1 cellular context compared by ENCODE assay signal in genomic region chr2:113124984-113125855, GRCh38.
TF ChIP-seq lines count a peak whose summit lies in the region.

No MANE protein-coding gene starts in this region.

TF ChIP-seq in HepG2, 621 proteins besides CTCF, POLR2A, EP300 and RAD21 (continued from another document and continues in another):
- no peak for TF ChIP-seq ZNF446 (CRISPR knock-in tag; IDR thresholded peaks at IDR 0.05)
- no peak for TF ChIP-seq IKZF5 (CRISPR knock-in tag; IDR thresholded peaks at IDR 0.05)
- no peak for TF ChIP-seq ZNF484 (CRISPR knock-in tag; IDR thresholded peaks at IDR 0.05; ENCODE audit: borderline replicate concordance, low read depth)
- TF ChIP-seq TAF1 (CRISPR knock-in tag; IDR thresholded peaks at IDR 0.05) = no peak
- TF ChIP-seq ZMAT5 (CRISPR knock-in tag; IDR thresholded peaks at IDR 0.05; ENCODE audit: borderline replicate concordance, low read depth) = no peak
- TF ChIP-seq TP53 (CRISPR knock-in tag; conservative IDR thresholded peaks at IDR 0.05) = no peak
- TF ChIP-seq ZNF674 (CRISPR knock-in tag; IDR thresholded peaks at IDR 0.05; ENCODE audit: low read depth) = no peak
- no peak for TF ChIP-seq SRF (IDR thresholded peaks at IDR 0.05; ENCODE audit: low read depth, low read length)
- TF ChIP-seq ZSCAN12 (CRISPR knock-in tag; IDR thresholded peaks at IDR 0.05) = no peak
- no peak for TF ChIP-seq SCMH1 (CRISPR knock-in tag; IDR thresholded peaks at IDR 0.05; ENCODE audit: borderline replicate concordance)
- TF ChIP-seq SYNCRIP (IDR thresholded peaks at IDR 0.05; ENCODE audit: insufficient read depth, low read depth, low read length) = no peak
- TF ChIP-seq ZNF646 (CRISPR knock-in tag; IDR thresholded peaks at IDR 0.05) = no peak
- TF ChIP-seq FOXP1 (IDR thresholded peaks at IDR 0.05) = no peak
- TF ChIP-seq FOXP1 (CRISPR knock-in tag; IDR thresholded peaks at IDR 0.05) = peak; percentile 78
- TF ChIP-seq CBX2 (IDR thresholded peaks at IDR 0.05; ENCODE audit: low read depth, low read length) = no peak
- TF ChIP-seq CBX2 (CRISPR knock-in tag; IDR thresholded peaks at IDR 0.05; ENCODE audit: low read depth) = no peak
- no peak for TF ChIP-seq GPN1 (CRISPR knock-in tag; IDR thresholded peaks at IDR 0.05; ENCODE audit: borderline replicate concordance)
- no peak for TF ChIP-seq KLF13 (CRISPR knock-in tag; IDR thresholded peaks at IDR 0.05)
- no peak for TF ChIP-seq ZNF790 (CRISPR knock-in tag; IDR thresholded peaks at IDR 0.05; ENCODE audit: borderline replicate concordance)
- TF ChIP-seq ZNF331 (CRISPR knock-in tag; IDR thresholded peaks at IDR 0.05) = no peak; the same call in 1 of the 2 replicates
- TF ChIP-seq GATAD1 (CRISPR knock-in tag; IDR thresholded peaks at IDR 0.05) = peak; percentile 35; the same call in 1 of the 2 replicates
- no peak for TF ChIP-seq POLR2AphosphoS5 (IDR thresholded peaks at IDR 0.05; ENCODE audit: low read depth, low read length)
- no peak for TF ChIP-seq ZNF234 (CRISPR knock-in tag; conservative IDR thresholded peaks at IDR 0.05)
- no peak for TF ChIP-seq ZBTB34 (CRISPR knock-in tag; IDR thresholded peaks at IDR 0.05)
- peak; percentile 54; the same call in 1 of the 2 replicates for TF ChIP-seq NCOA2 (CRISPR knock-in tag; IDR thresholded peaks at IDR 0.05)
- no peak for TF ChIP-seq SNAPC5 (CRISPR knock-in tag; IDR thresholded peaks at IDR 0.05; ENCODE audit: borderline replicate concordance)
- peak; percentile 66; the same call in 1 of the 2 replicates for TF ChIP-seq ZNF644 (CRISPR knock-in tag; IDR thresholded peaks at IDR 0.05; ENCODE audit: low read depth)
- no peak for TF ChIP-seq SALL2 (CRISPR knock-in tag; IDR thresholded peaks at IDR 0.05)
- TF ChIP-seq HIVEP1 (CRISPR knock-in tag; IDR thresholded peaks at IDR 0.05) = no peak
- TF ChIP-seq RBM22 (optimal IDR thresholded peaks at IDR 0.05; ENCODE audit: low read length) = no peak
- no peak for TF ChIP-seq NCOA1 (CRISPR knock-in tag; IDR thresholded peaks at IDR 0.05)
- no peak for TF ChIP-seq KDM4B (CRISPR knock-in tag; IDR thresholded peaks at IDR 0.05)
- TF ChIP-seq NFKBIZ (CRISPR knock-in tag; IDR thresholded peaks at IDR 0.05) = no peak
- TF ChIP-seq FOXO1 (CRISPR knock-in tag; IDR thresholded peaks at IDR 0.05) = peak; percentile 85
- TF ChIP-seq TOE1 (CRISPR knock-in tag; IDR thresholded peaks at IDR 0.05) = no peak
- TF ChIP-seq KLF11 (CRISPR knock-in tag; IDR thresholded peaks at IDR 0.05) = no peak
- TF ChIP-seq AHDC1 (CRISPR knock-in tag; IDR thresholded peaks at IDR 0.05; ENCODE audit: borderline replicate concordance) = peak; percentile 84; the same call in 1 of the 2 replicates
- no peak for TF ChIP-seq THAP9 (CRISPR knock-in tag; IDR thresholded peaks at IDR 0.05; ENCODE audit: borderline replicate concordance)
- TF ChIP-seq PRDM4 (CRISPR knock-in tag; IDR thresholded peaks at IDR 0.05; ENCODE audit: borderline replicate concordance) = no peak
- peak; percentile 36; the same call in 1 of the 2 replicates for TF ChIP-seq SMAD3 (CRISPR knock-in tag; IDR thresholded peaks at IDR 0.05)
- TF ChIP-seq ATF7-NPFF (CRISPR knock-in tag; IDR thresholded peaks at IDR 0.05; ENCODE audit: low read depth) = no peak
- no peak for TF ChIP-seq E2F1 (CRISPR knock-in tag; IDR thresholded peaks at IDR 0.05)
- no peak for TF ChIP-seq PCBP2 (optimal IDR thresholded peaks at IDR 0.05; ENCODE audit: low read depth, low read length, poor library complexity, severe bottlenecking)
- TF ChIP-seq ZNF225 (CRISPR knock-in tag; IDR thresholded peaks at IDR 0.05) = no peak
